ENCODE assay signal across 10 cellular contexts in the genomic region with DNA sequence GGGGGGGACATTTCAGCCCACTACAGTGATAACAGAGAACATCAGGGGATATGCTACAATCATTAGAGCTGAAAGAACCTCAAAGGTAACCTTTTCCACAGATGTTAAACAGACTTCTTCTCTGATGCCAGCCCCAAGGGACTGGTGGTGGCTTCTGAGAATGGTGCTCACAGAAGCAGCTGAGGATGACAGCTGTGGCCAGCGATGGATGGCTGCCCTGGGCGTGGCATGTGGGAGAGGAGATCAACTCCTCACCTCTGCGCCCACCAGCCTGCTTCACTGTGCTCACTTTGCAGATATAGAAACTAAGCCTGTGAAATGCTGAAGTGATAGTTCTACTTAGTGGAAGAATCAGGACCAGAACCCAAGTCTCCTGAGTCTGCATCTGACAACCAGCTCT. TPM values are rescaled to one million over a fixed set of nuclear protein-coding genes. Genes with fewer than 3 reads are reported as not detected.
A peak's percentile ranks its signal among the peaks of the same experiment; 100 is the strongest.
DNase-seq lines count a peak whose midpoint lies in the region; ATAC-seq lines count a peak whose summit lies in the region.
"Had no signal": no experiment of that assay in that cellular context is flagged by ENCODE, and none has a peak within 500 bp of the region (broad histone marks: within the 10 kb centered on the region; RNA-seq: fewer than 3 reads in every experiment).

No MANE protein-coding gene starts in this region.

- H4K91ac ChIP-seq in neuronal stem cell (ENCODE audit: low read depth, low read length, poor library complexity) = no peak overlapping the region

- DNase-seq in neuronal stem cell (ENCODE audit: low spot score) (no peak), DMS79 (lab: John Stamatoyannopoulos, UW) (no peak), Ammon's horn (ENCODE audit: low spot score) (no peak), Right ventricle myocardium superior (no peak)
- DNase-seq: NCI-H2029 had no signal

- no peak overlapping the region for H2AK5ac ChIP-seq in neuronal stem cell (ENCODE audit: low read depth, low read length)

- H4K8ac ChIP-seq in neuronal stem cell (ENCODE audit: low read depth, low read length) = no peak overlapping the region

- H3K27ac ChIP-seq in neuronal stem cell (replicated peaks; ENCODE audit: low read length) = no peak overlapping the region
- H3K27ac ChIP-seq: cardiac muscle cell had no signal

- no peaks in the 10 kb centered on the region for H3K4me1 ChIP-seq in neuronal stem cell (ENCODE audit: control insufficient read depth in 2 of 2, insufficient read depth in 1 of 2, low read depth in 1 of 2, low read length in 2 of 2)

- no CpG with 5 or more reads among the region's 3 CpGs for WGBS in neuronal stem cell (ENCODE audit: extremely low coverage in 2 of 2, insufficient read length in 2 of 2, insufficient replicate concordance in 1 of 2), 2 donors

- no peak overlapping the region for H2AFZ ChIP-seq in neuronal stem cell (ENCODE audit: low read length)

- intact Hi-C loops in Right ventricle myocardium superior (cut with DNase I) = no loop called here

- no peak overlapping the region for H3K4ac ChIP-seq in neuronal stem cell (ENCODE audit: low read length)

- H3K79me1 ChIP-seq in neuronal stem cell (ENCODE audit: low read depth, low read length) = peaks cover 4% of the 10 kb centered on the region

- H2BK5ac ChIP-seq in neuronal stem cell (ENCODE audit: low read length) = no peak overlapping the region

- peaks cover 0 to 8% of the 10 kb centered on the region in 2 donors for H3K36me3 ChIP-seq in neuronal stem cell (replicated peaks in 1 of 2; ENCODE audit: control insufficient read depth in 2 of 2, insufficient read depth in 2 of 2, low read length in 2 of 2)
- H3K36me3 ChIP-seq: cardiac muscle cell had no signal

- H2BK15ac ChIP-seq in neuronal stem cell (ENCODE audit: low read length) = no peak overlapping the region

- no peak overlapping the region for H3K14ac ChIP-seq in neuronal stem cell (ENCODE audit: low read length)

- peak overlapping the region in 1 of 2 donors; percentile 38 for H3K4me3 ChIP-seq in neuronal stem cell (ENCODE audit: low read length in 2 of 2)
- H3K4me3 ChIP-seq: cardiac muscle cell had no signal

- peak overlapping the region; percentile 2 for H3K18ac ChIP-seq in neuronal stem cell (ENCODE audit: low read length)

- ATAC-seq in GM18873 (IDR thresholded peaks at IDR 0.05; ENCODE audit: low FRiP score, unreplicated experiment) = peak; percentile 89
- peak; percentile 89 for ATAC-seq in GM21786 (IDR thresholded peaks at IDR 0.05; ENCODE audit: unreplicated experiment)
- ATAC-seq in HG03521 (IDR thresholded peaks at IDR 0.05; ENCODE audit: unreplicated experiment) = peak; percentile 75
- no peak for ATAC-seq in Right ventricle myocardium superior (ENCODE audit: poor library complexity)
- ATAC-seq: right cardiac atrium had no signal

- H3K27me3 ChIP-seq in neuronal stem cell (ENCODE audit: control insufficient read depth in 3 of 3, insufficient read depth in 3 of 3, low read depth in 1 of 3, low read length in 3 of 3) = no peaks in the 10 kb centered on the region
- H3K27me3 ChIP-seq: cardiac muscle cell had no signal

- H2BK12ac ChIP-seq in neuronal stem cell (ENCODE audit: low read length) = no peak overlapping the region

- no peak overlapping the region for H3K23ac ChIP-seq in neuronal stem cell (ENCODE audit: low read depth, low read length, poor library complexity)

- no peak overlapping the region for H3K9ac ChIP-seq in neuronal stem cell (ENCODE audit: low read depth, low read length, poor library complexity)

- peaks cover 6 to 12% of the 10 kb centered on the region in 2 donors for H3K9me3 ChIP-seq in neuronal stem cell (replicated peaks in 1 of 2; ENCODE audit: control insufficient read depth in 2 of 2, insufficient read depth in 1 of 2, low read depth in 1 of 2, low read length in 2 of 2)

- no peak overlapping the region for H3K4me2 ChIP-seq in neuronal stem cell (ENCODE audit: insufficient read depth, low read length, poor library complexity, severe bottlenecking)

- H2BK120ac ChIP-seq in neuronal stem cell (ENCODE audit: low read depth, low read length) = no peak overlapping the region

RNA-seq across cellular contexts. Expression of a gene that starts 33.0 kb away (rescaled TPM):
- polyA plus RNA-seq in neuronal stem cell (2013, experiment 1 of 2) = 21.1 TPM
- polyA plus RNA-seq in neuronal stem cell (2013, experiment 2 of 2) = 21.5 TPM
- 122 TPM for total RNA-seq in Right ventricle myocardium superior
